Comparison of ENCODE assay signal across 18 cellular contexts in genomic region chr2:60505861-60506260, GRCh38. TPM values are rescaled to one million over a fixed set of nuclear protein-coding genes. Genes with fewer than 3 reads are reported as not detected.
DNase-seq lines count a peak whose midpoint lies in the region; ATAC-seq and TF ChIP-seq lines count a peak whose summit lies in the region.
"Had no signal": no experiment of that assay in that cellular context is flagged by ENCODE, and none has a peak within 500 bp of the region (broad histone marks: within the 10 kb centered on the region; RNA-seq: fewer than 3 reads in every experiment).

No MANE protein-coding gene starts in this region.

- H3K27me3 ChIP-seq in heart right ventricle = peaks cover 0 to 3% (median 0%) of the 10 kb centered on the region in 7 donors
- no peaks in the 10 kb centered on the region for H3K27me3 ChIP-seq in right atrium auricular region
- H3K27me3 ChIP-seq in esophagus squamous epithelium = peaks cover 0 to 3% (median 0%) of the 10 kb centered on the region in 4 donors
- H3K27me3 ChIP-seq in suprapubic skin = peaks cover 3% of the 10 kb centered on the region
- H3K27me3 ChIP-seq: breast epithelium, stomach had no signal

- no peak overlapping the region for H3K4me3 ChIP-seq in heart right ventricle
- H3K4me3 ChIP-seq in right atrium auricular region = no peak overlapping the region
- no peak overlapping the region for H3K4me3 ChIP-seq in esophagus squamous epithelium
- no peak overlapping the region for H3K4me3 ChIP-seq in suprapubic skin
- H3K4me3 ChIP-seq: breast epithelium, stomach had no signal

- no peaks in the 10 kb centered on the region for H3K9me3 ChIP-seq in heart right ventricle
- no peaks in the 10 kb centered on the region for H3K9me3 ChIP-seq in right atrium auricular region
- no peaks in the 10 kb centered on the region for H3K9me3 ChIP-seq in esophagus squamous epithelium
- H3K9me3 ChIP-seq in suprapubic skin = no peaks in the 10 kb centered on the region
- H3K9me3 ChIP-seq: breast epithelium, stomach had no signal

- H3K36me3 ChIP-seq in heart right ventricle (no peaks in the 10 kb centered on the region), right atrium auricular region (no peaks in the 10 kb centered on the region), esophagus squamous epithelium (no peaks in the 10 kb centered on the region), suprapubic skin (no peaks in the 10 kb centered on the region)
- H3K36me3 ChIP-seq: breast epithelium, stomach had no signal

- DNase-seq in heart right ventricle (no peak), right atrium auricular region (ENCODE audit: low spot score) (no peak), esophagus squamous epithelium (lab: John Stamatoyannopoulos, UW) (no peak), suprapubic skin (ENCODE audit: low spot score in 2 of 2) (no peak), DMS114 treated with DMSO at 0.1 percent for 48 hours (lab: John Stamatoyannopoulos, UW; ENCODE audit: unreplicated experiment) (no peak), sciatic nerve (ENCODE audit: low spot score) (no peak)
- DNase-seq: activated CD4-positive, alpha-beta memory T cell treated with anti-CD3 and anti-CD28 coated beads for 36 hours; activated T-cell treated with anti-CD3 and anti-CD28 coated beads, Interleukin-2, amount 50 U/mL, for 4 hours; glutamatergic neuron; H9; mesenchymal stem cell; NCI-H1436; NCI-H2227 treated with DMSO at 0.1 percent for 48 hours; stomach; T-cell had no signal

- peak in 6 of 8 donors; percentile 3 to 26 (median 14) for ATAC-seq in heart right ventricle
- ATAC-seq in HG02885 (IDR thresholded peaks at IDR 0.05; ENCODE audit: poor library complexity, unreplicated experiment) = peak; percentile 49
- no peak for ATAC-seq in HG03469 (IDR thresholded peaks at IDR 0.05; ENCODE audit: unreplicated experiment)
- no peak for ATAC-seq in sciatic nerve
- ATAC-seq: activated T-cell treated with anti-CD3 and anti-CD28 coated beads, Interleukin-2, amount 50 U/mL, for 4 hours; T-cell had no signal

- peaks cover 0 to 66% (median 30%) of the 10 kb centered on the region in 9 donors for H3K4me1 ChIP-seq in heart right ventricle
- peaks cover 0 to 20% of the 10 kb centered on the region in 2 donors for H3K4me1 ChIP-seq in right atrium auricular region
- H3K4me1 ChIP-seq in esophagus squamous epithelium = peaks cover 19 to 97% (median 31%) of the 10 kb centered on the region in 3 donors
- H3K4me1 ChIP-seq in suprapubic skin = peaks cover 47% of the 10 kb centered on the region

- peak overlapping the region in 4 of 10 donors; percentile 8 to 49 (median 35) for H3K27ac ChIP-seq in heart right ventricle
- H3K27ac ChIP-seq in right atrium auricular region = no peak overlapping the region
- peak overlapping the region; percentile 49 to 79 (median 66) for H3K27ac ChIP-seq in esophagus squamous epithelium
- H3K27ac ChIP-seq in suprapubic skin = peak overlapping the region; percentile 79
- H3K27ac ChIP-seq: breast epithelium, stomach had no signal

- no peak for TF ChIP-seq CTCF in heart right ventricle (IDR thresholded peaks at IDR 0.05)
- no peak for TF ChIP-seq CTCF in right atrium auricular region (IDR thresholded peaks at IDR 0.05)
- no peak for TF ChIP-seq CTCF in esophagus squamous epithelium (IDR thresholded peaks at IDR 0.05)
- no peak for TF ChIP-seq CTCF in suprapubic skin (IDR thresholded peaks at IDR 0.05)

- no peak for TF ChIP-seq POLR2A in esophagus squamous epithelium (IDR thresholded peaks at IDR 0.05)
- TF ChIP-seq POLR2A in suprapubic skin (IDR thresholded peaks at IDR 0.05) = no peak

- 72 to 79% methylated on average over 5 of the region's 5 CpGs for WGBS in heart right ventricle, 2 donors
- 36 to 40% methylated on average over 5 of the region's 5 CpGs for WGBS in esophagus squamous epithelium, 2 donors
- WGBS in suprapubic skin = 49% methylated on average over 5 of the region's 5 CpGs

- TF ChIP-seq EP300 in suprapubic skin (IDR thresholded peaks at IDR 0.05) = no peak

- intact Hi-C loops in heart right ventricle (cut with DNase I) (no loop called here), esophagus squamous epithelium (cut with DNase I) (no loop called here), sciatic nerve (cut with DNase I) (no loop called here)

RNA-seq across cellular contexts. Expression of gene BCL11A, which starts 47.6 kb away (rescaled TPM):
- total RNA-seq in heart right ventricle (10 to 100 TPM; 19.5 to 38.5 (median 23.4) TPM), right atrium auricular region (1 to 10 TPM; 2.2 to 3.3 TPM), esophagus squamous epithelium (10 to 100 TPM; 23.9 to 46.2 (median 33.8) TPM), suprapubic skin (100 to 1,000 TPM in 2 of 4 donors, 10 to 100 TPM in 2; 67.1 to 222 (median 113) TPM), sciatic nerve (1.6 TPM)
- 10 to 100 TPM in 1 of 2 donors, 1 to 10 TPM in 1; 3.2 to 22.2 TPM for polyA plus RNA-seq in heart right ventricle
- total RNA-seq: activated CD4-positive, alpha-beta memory T cell treated with anti-CD3 and anti-CD28 coated beads for 36 hours had no signal

Comparison
In these comparisons a context has a peak if more than half of its experiments do, and no peak if none do; other contexts are left out.
1. ATAC-seq: peak in heart right ventricle (6 of 8) and HG02885 (single experiment); none in HG03469 (single experiment) and sciatic nerve (single experiment).
2. H3K27ac ChIP-seq: peak in esophagus squamous epithelium (4 of 4) and suprapubic skin (single experiment); none in right atrium auricular region (0 of 2).